ENCODE assay signal across 27 cellular contexts in genomic region chr16:50254072-50254471, GRCh38. TPM values are rescaled to one million over a fixed set of nuclear protein-coding genes. Genes with fewer than 3 reads are reported as not detected.
A peak's percentile ranks its signal among the peaks of the same experiment; 100 is the strongest.
DNase-seq lines count a peak whose midpoint lies in the region; ATAC-seq and TF ChIP-seq lines count a peak whose summit lies in the region.
"Had no signal": no experiment of that assay in that cellular context is flagged by ENCODE, and none has a peak within 500 bp of the region (broad histone marks: within the 10 kb centered on the region; RNA-seq: fewer than 3 reads in every experiment).

No MANE protein-coding gene starts in this region.

- POLR2A ChIA-PET in Caco-2 (lab: Charles Lee) = no interaction called here

- H3K27me3 ChIP-seq in skeletal muscle satellite cell (ENCODE audit: control insufficient read depth, insufficient read depth, low read length) (no peaks in the 10 kb centered on the region), Caco-2 (replicated peaks; ENCODE audit: control insufficient read depth, insufficient read depth, low read length) (no peaks in the 10 kb centered on the region)
- H3K27me3 ChIP-seq: upper lobe of left lung had no signal

- H3K4me3 ChIP-seq in skeletal muscle satellite cell (ENCODE audit: low read length) (peak overlapping the region; percentile 39), Caco-2 (ENCODE audit: low read depth, low read length) (no peak overlapping the region)
- H3K4me3 ChIP-seq: heart right ventricle, upper lobe of left lung had no signal

- H3K27me3 Mint-ChIP-seq in natural killer cell (ENCODE audit: low read depth in 2 of 2) = no peaks in the 10 kb centered on the region
- H3K27me3 Mint-ChIP-seq in Caco-2 (ENCODE audit: insufficient read depth, unreplicated experiment) = no peaks in the 10 kb centered on the region
- H3K27me3 Mint-ChIP-seq: stimulated activated memory B cell treated with anti-CD40 and anti-IgM and Interleukin-4, amounts not matched to agents 10 μg/mL and 1 μg/mL and 100 μg/mL, for 72 hours had no signal

- no peaks in the 10 kb centered on the region for H3K36me3 Mint-ChIP-seq in natural killer cell
- H3K36me3 Mint-ChIP-seq in Caco-2 (ENCODE audit: insufficient read depth, unreplicated experiment) = peaks cover 17% of the 10 kb centered on the region
- H3K36me3 Mint-ChIP-seq: stimulated activated memory B cell treated with anti-CD40 and anti-IgM and Interleukin-4, amounts not matched to agents 10 μg/mL and 1 μg/mL and 100 μg/mL, for 72 hours had no signal

- no TSS peak for BruUV-seq in Caco-2 (replicated peaks; lab: Mats Ljungman, UMichigan)

- peak overlapping the region; percentile 79 for H3K4me2 ChIP-seq in skeletal muscle satellite cell (ENCODE audit: low read length)

- CTCF ChIA-PET in Caco-2 (lab: Charles Lee) = no interaction called here

- peaks cover 55% of the 10 kb centered on the region for H3K4me1 ChIP-seq in skeletal muscle satellite cell (ENCODE audit: control insufficient read depth, insufficient read depth, low read length)
- H3K4me1 ChIP-seq in Caco-2 = no peaks in the 10 kb centered on the region; the same call in 1 of the 2 replicates

- intact Hi-C loops in natural killer cell (cut with micrococcal nuclease) = no loop called here
- intact Hi-C loops in Caco-2 (cut with micrococcal nuclease; ENCODE audit: unreplicated experiment) = no loop called here

- ATAC-seq in natural killer cell = no peak
- ATAC-seq in GM21619 (IDR thresholded peaks at IDR 0.05; ENCODE audit: unreplicated experiment) = no peak
- ATAC-seq: esophagus mucosa; stimulated activated memory B cell treated with anti-CD40 and anti-IgM and Interleukin-4, amounts not matched to agents 10 μg/mL and 1 μg/mL and 100 μg/mL, for 72 hours had no signal

- no peak for TF ChIP-seq CTCF in natural killer cell (IDR thresholded peaks at IDR 0.05)
- no peak for TF ChIP-seq CTCF in Caco-2 (IDR thresholded peaks at IDR 0.05; ENCODE audit: insufficient read depth in 1 of 2, low read depth in 1 of 2, low read length in 1 of 2, severe bottlenecking in 1 of 2, unreplicated experiment in 1 of 2)

- H3K9ac ChIP-seq in skeletal muscle satellite cell (ENCODE audit: low read depth, low read length) = peak overlapping the region; percentile 81

- peak; percentile 34 for DNase-seq in OCI-M2 (lab: John Stamatoyannopoulos, UW; ENCODE audit: unreplicated experiment)
- peak; percentile 43 for DNase-seq in ecto neural progenitor cell (ENCODE audit: low spot score)
- DNase-seq in natural killer cell = no peak
- DNase-seq in C1 segment of cervical spinal cord (lab: John Stamatoyannopoulos, UW) = no peak
- no peak for DNase-seq in T-helper 1 cell
- DNase-seq in Caco-2 = no peak
- DNase-seq: activated CD4-positive, alpha-beta T cell treated with anti-CD3 and anti-CD28 coated beads, Interleukin-2, amount 50 U/mL, for 4 hours; activated CD4-positive, CD25-positive, alpha-beta regulatory T cell; activated naive CD4-positive, alpha-beta T cell treated with anti-CD3 and anti-CD28 coated beads, Interleukin-2, amount 50 U/mL, for 16 hours; amygdala; effector memory CD4-positive, alpha-beta T cell; EL; foreskin fibroblast; GOT3; heart right ventricle; Karpas-422; mammary epithelial cell; NCI-H1417 treated with DMSO at 0.1 percent for 48 hours; stimulated activated CD4-positive, alpha-beta T cell treated with anti-CD3 and anti-CD28 coated beads, Interleukin-12 subunit alpha, Interleukin-12 subunit beta, amount 100 ng/mL, for 4 hours; stimulated activated CD4-positive, alpha-beta T cell treated with anti-CD3 and anti-CD28 coated beads, Interleukin-4, amount 100 ng/mL, for 1 hour; substantia nigra had no signal

- H3K4me1 Mint-ChIP-seq in natural killer cell (peaks cover 24 to 36% of the 10 kb centered on the region in 2 donors), Caco-2 (ENCODE audit: low read depth, unreplicated experiment) (peaks cover 9% of the 10 kb centered on the region)

- H3K4me3 Mint-ChIP-seq in natural killer cell (peak overlapping the region; percentile 38), Caco-2 (ENCODE audit: unreplicated experiment) (no peak overlapping the region)
- H3K4me3 Mint-ChIP-seq: activated T-helper 1 cell treated with anti-CD3 and anti-CD28 coated beads, Interleukin-12 subunit alpha, Interleukin-12 subunit beta, Interleukin-2, Interleukin-4 antibody, amounts not matched to agents 30 ng/mL and 10 ng/mL and 1 ng/mL, durations not matched to agents 14 hours and 24 hours and 36 hours; stimulated activated memory B cell treated with anti-CD40 and anti-IgM and Interleukin-4, amounts not matched to agents 10 μg/mL and 1 μg/mL and 100 μg/mL, for 72 hours had no signal

- H3K36me3 ChIP-seq in skeletal muscle satellite cell (ENCODE audit: insufficient read depth, low read length) = no peaks in the 10 kb centered on the region
- H3K36me3 ChIP-seq in Caco-2 (ENCODE audit: control insufficient read depth, insufficient read depth, low read length) = no peaks in the 10 kb centered on the region; the same call in 1 of the 2 replicates
- H3K36me3 ChIP-seq: heart right ventricle, upper lobe of left lung had no signal

- H3K9me3 Mint-ChIP-seq in natural killer cell (no peaks in the 10 kb centered on the region), Caco-2 (ENCODE audit: unreplicated experiment) (no peaks in the 10 kb centered on the region)
- H3K9me3 Mint-ChIP-seq: activated T-helper 1 cell treated with anti-CD3 and anti-CD28 coated beads, Interleukin-12 subunit alpha, Interleukin-12 subunit beta, Interleukin-2, Interleukin-4 antibody, amounts not matched to agents 30 ng/mL and 10 ng/mL and 1 ng/mL, durations not matched to agents 14 hours and 24 hours and 36 hours; stimulated activated memory B cell treated with anti-CD40 and anti-IgM and Interleukin-4, amounts not matched to agents 10 μg/mL and 1 μg/mL and 100 μg/mL, for 72 hours had no signal

- peak overlapping the region; percentile 68 to 71 for H3K27ac Mint-ChIP-seq in natural killer cell
- no peak overlapping the region for H3K27ac Mint-ChIP-seq in Caco-2 (ENCODE audit: unreplicated experiment)
- H3K27ac Mint-ChIP-seq: activated T-helper 1 cell treated with anti-CD3 and anti-CD28 coated beads, Interleukin-12 subunit alpha, Interleukin-12 subunit beta, Interleukin-2, Interleukin-4 antibody, amounts not matched to agents 30 ng/mL and 10 ng/mL and 1 ng/mL, durations not matched to agents 14 hours and 24 hours and 36 hours; stimulated activated memory B cell treated with anti-CD40 and anti-IgM and Interleukin-4, amounts not matched to agents 10 μg/mL and 1 μg/mL and 100 μg/mL, for 72 hours had no signal

- H3K9me3 ChIP-seq in skeletal muscle satellite cell (replicated peaks; ENCODE audit: low read length) (no peaks in the 10 kb centered on the region), Caco-2 (no peaks in the 10 kb centered on the region)
- H3K9me3 ChIP-seq: heart right ventricle, upper lobe of left lung had no signal

RNA-seq across cellular contexts. Expression of gene ADCY7, which starts 12.3 kb away (rescaled TPM):
- total RNA-seq in natural killer cell = 100 to 1,000 TPM; 479 to 591 (median 512) TPM
- 57.0 and 57.7 TPM in 2 replicates for total RNA-seq in skeletal muscle satellite cell (2012; rRNA removed)
- total RNA-seq in Caco-2 (2022) = 51.3 and 54.2 TPM in 2 replicates

Comparison
In these comparisons a context has a peak if more than half of its experiments do, and no peak if none do; other contexts are left out.
1. DNase-seq: peak in OCI-M2 (single experiment) and ecto neural progenitor cell (single experiment); none in natural killer cell (single experiment), C1 segment of cervical spinal cord (0 of 14), T-helper 1 cell (0 of 5) and Caco-2 (0 of 2).